Comparison of ENCODE assay signal across 14 cellular contexts in the genomic region with DNA sequence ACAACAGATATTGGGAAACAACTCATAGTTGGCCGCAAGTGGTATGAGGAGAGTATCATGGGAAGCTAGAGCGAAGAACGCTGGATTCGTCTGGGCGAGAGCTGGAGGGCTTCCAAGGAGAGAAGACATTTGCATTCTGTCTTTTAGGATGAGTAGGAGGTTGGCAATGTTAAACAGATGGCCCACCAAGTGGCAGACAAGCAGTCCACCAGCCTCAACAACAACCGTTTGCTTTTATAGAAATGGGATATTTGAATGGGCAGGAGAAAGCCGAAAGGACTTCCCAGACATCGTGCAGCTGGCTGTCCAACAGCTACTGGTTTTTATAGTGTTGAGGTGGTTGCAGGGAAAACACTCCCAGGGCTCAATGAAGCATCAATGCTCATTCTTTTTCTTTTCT.
"Had no signal": no experiment of that assay in that cellular context is flagged by ENCODE, and none has a peak within 500 bp of the region (broad histone marks: within the 10 kb centered on the region; RNA-seq: fewer than 3 reads in every experiment).

No MANE protein-coding gene starts in this region.

- H3K4me1 ChIP-seq: tibial nerve had no signal

- H3K36me3 ChIP-seq: gastrocnemius medialis, heart left ventricle, tibial nerve had no signal

- H3K27ac ChIP-seq: gastrocnemius medialis, heart left ventricle, tibial nerve had no signal

- H3K27me3 ChIP-seq: gastrocnemius medialis, heart left ventricle, tibial nerve had no signal

- H3K4me3 ChIP-seq: gastrocnemius medialis, heart left ventricle, tibial nerve had no signal

- H3K9me3 ChIP-seq: gastrocnemius medialis, heart left ventricle, tibial nerve had no signal

- DNase-seq: activated CD4-positive, alpha-beta T cell treated with anti-CD3 and anti-CD28 coated beads, Interleukin-2, amount 10 ng/mL, durations not matched to agents 7 days and 5 days; activated CD8-positive, alpha-beta memory T cell treated with anti-CD3 and anti-CD28 coated beads, Interleukin-2, amount 50 U/mL, for 4 hours; activated naive CD4-positive, alpha-beta T cell treated with anti-CD3 and anti-CD28 coated beads, Interleukin-2, amount 50 U/mL, for 16 hours; activated T-cell treated with anti-CD3 and anti-CD28 coated beads, Interleukin-2, amount 50 U/mL, for 4 hours; aorta; cerebellar nuclear complex; effector CD8-positive, alpha-beta T cell; gastrocnemius medialis; heart left ventricle; stimulated activated CD4-positive, alpha-beta T cell treated with anti-CD3 and anti-CD28 coated beads, Interleukin-12 subunit alpha, Interleukin-12 subunit beta, amount 100 ng/mL, for 4 hours; stimulated activated CD4-positive, alpha-beta T cell treated with anti-CD3 and anti-CD28 coated beads, Interleukin-2, amount 100 ng/mL, for 24 hours; stimulated activated naive CD4-positive, alpha-beta T cell treated with Interleukin-2 at 50 U/mL for 16 hours; substantia nigra had no signal
